8 cellular contexts compared by ENCODE assay signal in genomic region chr1:243849089-243850012, GRCh38. TPM values are rescaled to one million over a fixed set of nuclear protein-coding genes. Genes with fewer than 3 reads are reported as not detected.
DNase-seq lines count a peak whose midpoint lies in the region; ATAC-seq and TF ChIP-seq lines count a peak whose summit lies in the region.

No MANE protein-coding gene starts in this region.

- no peaks in the 10 kb centered on the region for H3K36me3 ChIP-seq in subcutaneous abdominal adipose tissue (ENCODE audit: control insufficient read depth in 5 of 5, insufficient read depth in 5 of 5, low read length in 5 of 5)

- no peaks in the 10 kb centered on the region for H3K9me3 Mint-ChIP-seq in activated naive CD4-positive, alpha-beta T cell treated with anti-CD3 and anti-CD28 coated beads for 36 hours

- peak overlapping the region in 3 of 5 donors; percentile 48 to 62 (median 62) for H3K9ac ChIP-seq in subcutaneous abdominal adipose tissue (ENCODE audit: low read length in 5 of 5)

- DNase-seq in AG04450 (ENCODE audit: low read depth, low spot score) (no peak), RWPE1 (ENCODE audit: low spot score) (no peak), globus pallidus (ENCODE audit: low spot score) (peak; percentile 83), occipital lobe (lab: John Stamatoyannopoulos, UW) (peak; percentile 76)
- DNase-seq in activated naive CD4-positive, alpha-beta T cell treated with anti-CD3 and anti-CD28 coated beads for 36 hours, result peak; percentile 47

- H3K27me3 ChIP-seq in AG04450 (ENCODE audit: control insufficient read depth, insufficient read depth, low read length) (no peaks in the 10 kb centered on the region), subcutaneous abdominal adipose tissue (ENCODE audit: control insufficient read depth in 5 of 5, insufficient read depth in 4 of 5, low read length in 5 of 5) (no peaks in the 10 kb centered on the region)

- H3K27me3 Mint-ChIP-seq in activated naive CD4-positive, alpha-beta T cell treated with anti-CD3 and anti-CD28 coated beads for 36 hours (ENCODE audit: low read depth), result peaks cover 5% of the 10 kb centered on the region

- peak overlapping the region; percentile 41 for H3K27ac ChIP-seq in AG04450 (ENCODE audit: low read depth, low read length)
- peak overlapping the region; percentile 92 for H3K27ac ChIP-seq in RWPE1
- peak overlapping the region; percentile 75 for H3K27ac ChIP-seq in subcutaneous abdominal adipose tissue (ENCODE audit: low read depth, low read length)

- no peaks in the 10 kb centered on the region for H3K36me3 Mint-ChIP-seq in activated naive CD4-positive, alpha-beta T cell treated with anti-CD3 and anti-CD28 coated beads for 36 hours (ENCODE audit: low read depth)

- H3K9me3 ChIP-seq in AG04450 (ENCODE audit: control insufficient read depth, insufficient read depth, low read length), result no peaks in the 10 kb centered on the region
- no peaks in the 10 kb centered on the region for H3K9me3 ChIP-seq in subcutaneous abdominal adipose tissue (ENCODE audit: control insufficient read depth in 5 of 5, low read length in 5 of 5)

- H3K4me3 Mint-ChIP-seq in activated naive CD4-positive, alpha-beta T cell treated with anti-CD3 and anti-CD28 coated beads for 36 hours, result peak overlapping the region; percentile 87

- H3K4me3 ChIP-seq in AG04450 (ENCODE audit: low read depth, low read length) (peak overlapping the region; percentile 67), subcutaneous abdominal adipose tissue (ENCODE audit: low read depth in 1 of 5, low read length in 5 of 5) (peak overlapping the region; percentile 53 to 72 (median 68))

- TF ChIP-seq CTCF in AG04450 (IDR thresholded peaks at IDR 0.05; ENCODE audit: low read depth, low read length), result no peak
- TF ChIP-seq CTCF in RWPE1 (conservative IDR thresholded peaks at IDR 0.05; ENCODE audit: low read depth), result no peak

- peaks cover 0 to 15% (median 12%) of the 10 kb centered on the region in 5 donors for H3K4me1 ChIP-seq in subcutaneous abdominal adipose tissue (ENCODE audit: control insufficient read depth in 5 of 5, insufficient read depth in 5 of 5, low read length in 5 of 5)

- CTCF ChIA-PET in AG04450 (lab: Charles Lee), result no interaction called here
- CTCF ChIA-PET in RWPE1 (lab: Yijun Ruan, JAX), result interaction anchor here (0.6 kb wide), 2 partner anchors 34 to 57 kb away, joined by 3 to 4 read pairs; no protein-coding TSS in a partner anchor
- CTCF ChIA-PET in activated naive CD4-positive, alpha-beta T cell treated with anti-CD3 and anti-CD28 coated beads for 36 hours (lab: Charles Lee), result interaction anchor here (1.3 kb wide), 1 partner anchor 12 kb away, joined by 3 read pairs; no protein-coding TSS in a partner anchor

- peaks cover 30% of the 10 kb centered on the region for H3K4me1 Mint-ChIP-seq in activated naive CD4-positive, alpha-beta T cell treated with anti-CD3 and anti-CD28 coated beads for 36 hours (ENCODE audit: low read depth)

- H3K27ac Mint-ChIP-seq in activated naive CD4-positive, alpha-beta T cell treated with anti-CD3 and anti-CD28 coated beads for 36 hours, result peak overlapping the region; percentile 91

- POLR2A ChIA-PET in AG04450 (lab: Yijun Ruan, JAX), result interaction anchor here (1.0 kb wide), 1 partner anchor 216 kb away, joined by 4 read pairs; no protein-coding TSS in a partner anchor
- POLR2A ChIA-PET in RWPE1 (lab: Yijun Ruan, JAX; ENCODE audit: low non-redundant PET), result no interaction called here

- intact Hi-C loops in activated naive CD4-positive, alpha-beta T cell treated with anti-CD3 and anti-CD28 coated beads for 36 hours (cut with micrococcal nuclease), result loop anchor here (1.0 to 10.0 kb wide), 9 partner anchors 67 to 803 kb away; partner anchors contain the start of genes CEP170 and DESI2

- ATAC-seq in GM19328 (IDR thresholded peaks at IDR 0.05; ENCODE audit: unreplicated experiment) (peak; percentile 27), HG03521 (IDR thresholded peaks at IDR 0.05; ENCODE audit: unreplicated experiment) (peak; percentile 11)

RNA-seq across cellular contexts. Expression of gene AKT3, which starts 0.7 kb away (rescaled TPM):
- polyA plus RNA-seq in AG04450 (2011; rRNA removed), result 25.9 and 34.9 TPM in 2 replicates
- 25.0 and 39.4 TPM in 2 replicates for polyA minus RNA-seq in AG04450 (2011; rRNA and poly(A)+ RNA removed)
- 10 to 100 TPM; 19.1 to 21.5 TPM for total RNA-seq in activated naive CD4-positive, alpha-beta T cell treated with anti-CD3 and anti-CD28 coated beads for 36 hours
- 624 TPM for total RNA-seq in occipital lobe

Comparison
In these comparisons a context has a peak if more than half of its experiments do, and no peak if none do; other contexts are left out.
1. DNase-seq: peak in activated naive CD4-positive, alpha-beta T cell treated with anti-CD3 and anti-CD28 coated beads for 36 hours (single experiment), globus pallidus (single experiment) and occipital lobe (single experiment); none in AG04450 (single experiment) and RWPE1 (single experiment).
2. H3K27ac ChIP-seq: peak in every context shown above with its lines; median percentile 92 in RWPE1; 75 in subcutaneous abdominal adipose tissue; 41 in AG04450.
3. RNA of gene AKT3, which starts 0.7 kb away (total RNA-seq): 624 TPM in occipital lobe (single experiment); 19.1 to 21.5 TPM in activated naive CD4-positive, alpha-beta T cell treated with anti-CD3 and anti-CD28 coated beads for 36 hours; every median in the first group is over 10 times any median in the second.